ENCODE assay signal across 19 cellular contexts in the genomic region with DNA sequence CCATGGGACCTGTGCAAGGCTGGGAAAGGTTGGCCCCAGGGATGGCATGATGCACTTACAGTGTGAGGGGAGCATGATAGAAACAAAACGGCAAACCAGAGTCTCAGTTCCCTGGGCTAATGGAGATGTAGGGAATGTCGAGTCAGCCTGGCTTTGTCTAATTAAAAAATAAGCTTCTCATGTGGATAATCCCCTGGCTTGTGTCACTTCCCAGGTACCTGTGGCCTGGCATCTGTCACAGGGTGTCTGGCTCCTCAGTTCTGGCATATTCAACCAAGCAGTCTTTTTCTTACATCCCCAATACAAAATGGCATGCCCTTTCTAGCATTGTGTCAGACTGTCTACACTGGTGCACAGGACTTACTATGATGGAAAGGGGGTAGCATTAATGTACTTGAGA.
DNase-seq lines count a peak whose midpoint lies in the region; ATAC-seq and TF ChIP-seq lines count a peak whose summit lies in the region.
"Had no signal": no experiment of that assay in that cellular context is flagged by ENCODE, and none has a peak within 500 bp of the region (broad histone marks: within the 10 kb centered on the region; RNA-seq: fewer than 3 reads in every experiment).

No MANE protein-coding gene starts in this region.

- no peaks in the 10 kb centered on the region for H3K27me3 ChIP-seq in WERI-Rb-1 (ENCODE audit: insufficient read depth, low read depth, severe bottlenecking)
- H3K27me3 ChIP-seq: BLaER1 treated with 17β-estradiol and CSF1 and Interleukin-3, amounts not matched to agents 10 nM and 100 nM had no signal

- no peak for TF ChIP-seq CTCF in WERI-Rb-1 (IDR thresholded peaks at IDR 0.05; ENCODE audit: low read depth, low read length)

- DNase-seq in D341Med (ENCODE audit: low spot score): peak; percentile 77
- peak; percentile 56 for DNase-seq in NCI-H524 treated with DMSO at 0.1 percent for 48 hours (lab: John Stamatoyannopoulos, UW)
- peak; percentile 75 for DNase-seq in WERI-Rb-1
- no peak for DNase-seq in ureter (ENCODE audit: low spot score)
- DNase-seq: ACHN; AML-193; BE2C; CD4-positive, alpha-beta T cell; CD8-positive, alpha-beta memory T cell; DMS153; DND-41; GM23248; H7; HCEC 1CT had no signal

- H3K36me3 ChIP-seq in WERI-Rb-1: no peaks in the 10 kb centered on the region
- H3K36me3 ChIP-seq: BE2C; BLaER1 treated with 17β-estradiol and CSF1 and Interleukin-3, amounts not matched to agents 10 nM and 100 nM had no signal

- peak overlapping the region; percentile 59 for H3K27ac ChIP-seq in WERI-Rb-1
- H3K27ac ChIP-seq: 22Rv1; A549; BLaER1 treated with 17β-estradiol and CSF1 and Interleukin-3, amounts not matched to agents 10 nM and 100 nM; GM23248 had no signal

- ATAC-seq in GM18867 (IDR thresholded peaks at IDR 0.05; ENCODE audit: unreplicated experiment) (no peak), HG02678 (IDR thresholded peaks at IDR 0.05; ENCODE audit: unreplicated experiment) (no peak)
- ATAC-seq: A549 had no signal

- no peak overlapping the region for H3K4me3 ChIP-seq in WERI-Rb-1 (ENCODE audit: low read depth, low read length)
- H3K4me3 ChIP-seq: A549; BLaER1 treated with 17β-estradiol and CSF1 and Interleukin-3, amounts not matched to agents 10 nM and 100 nM; GM23248 had no signal

- no peaks in the 10 kb centered on the region for H3K9me3 ChIP-seq in WERI-Rb-1 (ENCODE audit: severe bottlenecking)
- H3K9me3 ChIP-seq: A549; BE2C; BLaER1 treated with 17β-estradiol and CSF1 and Interleukin-3, amounts not matched to agents 10 nM and 100 nM had no signal
